17 cellular contexts compared by ENCODE assay signal in genomic region chr9:90003046-90003355, GRCh38.
DNase-seq lines count a peak whose midpoint lies in the region; ATAC-seq and TF ChIP-seq lines count a peak whose summit lies in the region.
"Had no signal": no experiment of that assay in that cellular context is flagged by ENCODE, and none has a peak within 500 bp of the region (broad histone marks: within the 10 kb centered on the region; RNA-seq: fewer than 3 reads in every experiment).

No MANE protein-coding gene starts in this region.

- intact Hi-C loops in vagina (cut with DNase I) = loop anchor here (10.0 kb wide), 1 partner anchor 398 kb away; the partner anchor contains the start of gene GADD45G

- peak; percentile 8 for DNase-seq in DMS79 treated with DMSO at 0.1 percent for 48 hours (lab: John Stamatoyannopoulos, UW)
- no peak for DNase-seq in DMS79 (lab: John Stamatoyannopoulos, UW)
- DNase-seq in vagina (ENCODE audit: extremely low spot score in 2 of 2) = no peak
- no peak for DNase-seq in NCI-H1092 treated with DMSO at 0.1 percent for 48 hours (lab: John Stamatoyannopoulos, UW)
- no peak for DNase-seq in NCI-H1417 treated with DMSO at 0.1 percent for 48 hours (lab: John Stamatoyannopoulos, UW)
- DNase-seq: activated CD4-positive, alpha-beta T cell treated with anti-CD3 and anti-CD28 coated beads, Interleukin-2, amount 50 U/mL, for 1 hour; activated T-cell treated with anti-CD3 and anti-CD28 coated beads, Interleukin-2, amount 50 U/mL, for 48 hours; CD8-positive, alpha-beta T cell; islet precursor cell; Karpas-422; NCI-H1694; ovary; T-helper 9 cell had no signal

- 37 to 60% methylated on average over 3 of the region's 3 CpGs for WGBS in gastroesophageal sphincter (ENCODE audit: low coverage in 1 of 2), 2 donors

- TF ChIP-seq CTCF in gastroesophageal sphincter (IDR thresholded peaks at IDR 0.05) = no peak
- TF ChIP-seq CTCF in parathyroid adenoma (IDR thresholded peaks at IDR 0.05) = no peak
- TF ChIP-seq CTCF in vagina (IDR thresholded peaks at IDR 0.05) = no peak

- H3K4me1 ChIP-seq in gastroesophageal sphincter (peaks cover 16 to 83% (median 23%) of the 10 kb centered on the region in 3 donors), parathyroid adenoma (peaks cover 37% of the 10 kb centered on the region), vagina (peaks cover 66% of the 10 kb centered on the region)

- H3K27me3 ChIP-seq in gastroesophageal sphincter = no peaks in the 10 kb centered on the region
- no peaks in the 10 kb centered on the region for H3K27me3 ChIP-seq in parathyroid adenoma (ENCODE audit: control insufficient read depth, insufficient read depth, low read length)
- H3K27me3 ChIP-seq in vagina = no peaks in the 10 kb centered on the region
- H3K27me3 ChIP-seq: ovary had no signal

- no peak overlapping the region for H3K4me2 ChIP-seq in parathyroid adenoma (ENCODE audit: low read length)

- no peaks in the 10 kb centered on the region for H3K79me2 ChIP-seq in parathyroid adenoma

- H2AFZ ChIP-seq in parathyroid adenoma = peak overlapping the region; percentile 54

- H3K27ac ChIP-seq in gastroesophageal sphincter (peak overlapping the region; percentile 15 to 89 (median 80)), parathyroid adenoma (peak overlapping the region; percentile 98), vagina (peak overlapping the region; percentile 24)

- no peak overlapping the region for H3K9ac ChIP-seq in parathyroid adenoma

- ATAC-seq in gastroesophageal sphincter (peak; percentile 46), HG02981 (IDR thresholded peaks at IDR 0.05; ENCODE audit: unreplicated experiment) (no peak)
- ATAC-seq: CD8-positive, alpha-beta T cell; GM12878 had no signal

- H3K9me3 ChIP-seq in gastroesophageal sphincter = peaks cover 0 to 6% (median 0%) of the 10 kb centered on the region in 3 donors
- H3K9me3 ChIP-seq in parathyroid adenoma (ENCODE audit: control insufficient read depth, low read length) = no peaks in the 10 kb centered on the region
- H3K9me3 ChIP-seq in vagina = no peaks in the 10 kb centered on the region
- H3K9me3 ChIP-seq: ovary had no signal

- TF ChIP-seq EP300 in gastroesophageal sphincter (IDR thresholded peaks at IDR 0.05) = no peak

- no peaks in the 10 kb centered on the region for H3K36me3 ChIP-seq in gastroesophageal sphincter
- no peaks in the 10 kb centered on the region for H3K36me3 ChIP-seq in parathyroid adenoma (ENCODE audit: control insufficient read depth, insufficient read depth, low read length)
- no peaks in the 10 kb centered on the region for H3K36me3 ChIP-seq in vagina
- H3K36me3 ChIP-seq: ovary had no signal

- TF ChIP-seq POLR2A in gastroesophageal sphincter (IDR thresholded peaks at IDR 0.05) (no peak), vagina (IDR thresholded peaks at IDR 0.05) (no peak)

- no peak overlapping the region for H3K4me3 ChIP-seq in gastroesophageal sphincter
- no peak overlapping the region for H3K4me3 ChIP-seq in parathyroid adenoma (ENCODE audit: low read depth, low read length)
- no peak overlapping the region for H3K4me3 ChIP-seq in vagina
- H3K4me3 ChIP-seq: GM12878, ovary had no signal

Comparison
In these comparisons a context has a peak if more than half of its experiments do, and no peak if none do; other contexts are left out.
1. H3K27ac ChIP-seq: peak in every context shown above with its lines; median percentile 98 in parathyroid adenoma; 80 in gastroesophageal sphincter; 24 in vagina.